8 cellular contexts compared by ENCODE assay signal in the genomic region with DNA sequence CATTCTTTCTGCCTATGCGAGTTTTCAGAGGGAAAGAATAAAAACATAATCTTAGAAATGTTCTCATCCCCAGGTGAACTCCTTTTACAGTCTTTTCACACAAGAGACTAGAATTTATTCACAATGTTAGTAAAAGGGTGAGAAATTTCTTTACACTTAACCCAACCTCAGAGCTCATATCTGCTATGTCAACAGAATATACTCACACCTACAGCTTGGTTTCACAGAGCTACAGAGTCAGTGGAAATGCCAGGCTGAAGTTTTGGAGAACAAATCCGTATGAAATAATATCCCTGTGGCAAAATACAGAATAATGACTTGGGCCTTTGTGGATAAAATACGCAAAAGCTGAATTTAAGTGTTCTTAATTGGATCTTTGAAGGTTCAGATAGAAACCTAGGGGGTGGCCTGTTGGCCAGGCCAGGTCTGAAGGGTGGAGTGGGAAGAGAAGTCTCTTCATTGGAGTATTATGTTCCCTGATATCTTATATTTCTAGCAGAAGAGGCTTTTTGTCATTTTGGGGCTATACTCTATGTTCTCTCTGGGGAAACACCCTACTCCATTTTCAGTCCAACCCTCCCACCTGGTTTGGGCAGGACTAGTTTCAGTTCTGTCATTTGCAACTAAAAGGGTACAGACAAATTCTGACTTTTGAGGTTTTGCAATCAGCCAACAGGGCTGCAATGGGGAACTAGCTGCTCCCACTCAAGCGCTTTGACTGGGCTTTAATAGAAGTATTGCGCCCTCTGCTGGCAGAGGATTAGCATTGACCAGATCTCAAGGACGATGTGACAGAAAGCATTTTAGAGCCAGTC.
A peak's percentile ranks its signal among the peaks of the same experiment; 100 is the strongest.
DNase-seq lines count a peak whose midpoint lies in the region; ATAC-seq and TF ChIP-seq lines count a peak whose summit lies in the region.

No MANE protein-coding gene starts in this region.

- H3K4me3 ChIP-seq in WI38 (ENCODE audit: low read depth, low read length) (no peak overlapping the region), cardiac fibroblast (replicated peaks in 1 of 2; ENCODE audit: low read depth in 2 of 2, low read length in 2 of 2) (no peak overlapping the region)

- DNase-seq in Ammon's horn (ENCODE audit: low spot score) (peak; percentile 94), NCI-H345 (lab: John Stamatoyannopoulos, UW) (peak; percentile 88), cardiac fibroblast (ENCODE audit: low read depth in 2 of 2) (peak; percentile 92), kidney glomerular epithelial cell (lab: John Stamatoyannopoulos, UW) (peak; percentile 77)
- peak; percentile 74 for DNase-seq in stimulated activated CD4-positive, alpha-beta T cell treated with anti-CD3 and anti-CD28 coated beads, Interleukin-4, amount 100 ng/mL, for 1 hour

- ATAC-seq in GM19043 (IDR thresholded peaks at IDR 0.05; ENCODE audit: low read depth, unreplicated experiment) (peak; percentile 99), HG03342 (IDR thresholded peaks at IDR 0.05; ENCODE audit: unreplicated experiment) (peak; percentile 98)

- TF ChIP-seq CTCF in WI38 (IDR thresholded peaks at IDR 0.05; ENCODE audit: low read depth, low read length) (peak; percentile 73), cardiac fibroblast (IDR thresholded peaks at IDR 0.05; ENCODE audit: low read depth, low read length) (peak; percentile 83)
